10 cellular contexts compared by ENCODE assay signal in genomic region chr6:138289739-138290138, GRCh38.
A peak's percentile ranks its signal among the peaks of the same experiment; 100 is the strongest.
DNase-seq lines count a peak whose midpoint lies in the region; ATAC-seq, FAIRE-seq and TF ChIP-seq lines count a peak whose summit lies in the region.
"Had no signal": no experiment of that assay in that cellular context is flagged by ENCODE, and none has a peak within 500 bp of the region (broad histone marks: within the 10 kb centered on the region; RNA-seq: fewer than 3 reads in every experiment).

No MANE protein-coding gene starts in this region.

- no peak overlapping the region for H3K27ac Mint-ChIP-seq in Caco-2 (ENCODE audit: unreplicated experiment)

- no peaks in the 10 kb centered on the region for H3K36me3 ChIP-seq in Caco-2 (ENCODE audit: control insufficient read depth, insufficient read depth, low read length)

- no TSS peak for BruUV-seq in Caco-2 (replicated peaks; lab: Mats Ljungman, UMichigan)

- FAIRE-seq in GM12891 (lab: Jason Lieb, UNC) = no peak

- no peak for TF ChIP-seq POLR2A in GM12891 (IDR thresholded peaks at IDR 0.05; ENCODE audit: low read depth, low read length)

- H3K4me3 ChIP-seq in Caco-2 (ENCODE audit: low read depth, low read length) = no peak overlapping the region

- DNase-seq in Caco-2 = peak; percentile 46 to 65
- DNase-seq in OCI-M1 (lab: John Stamatoyannopoulos, UW) = peak; percentile 27
- peak; percentile 3 for DNase-seq in kidney glomerular epithelial cell (lab: John Stamatoyannopoulos, UW)
- DNase-seq in MV-4-11 (lab: John Stamatoyannopoulos, UW) = no peak
- DNase-seq in GM12891 (ENCODE audit: insufficient read length, low spot score) = no peak
- DNase-seq in Kasumi-1 (lab: John Stamatoyannopoulos, UW) = no peak
- DNase-seq: activated effector memory CD4-positive, alpha-beta T cell treated with anti-CD3 and anti-CD28 coated beads, Interleukin-2, amount 50 U/mL, for 16 hours; stimulated activated CD4-positive, alpha-beta T cell treated with anti-CD3 and anti-CD28 coated beads, Interleukin-4, amount 100 ng/mL, for 4 hours had no signal

- ATAC-seq in GM19025 (IDR thresholded peaks at IDR 0.05; ENCODE audit: low read depth, unreplicated experiment) = peak; percentile 44
- no peak for ATAC-seq in GM18498 (IDR thresholded peaks at IDR 0.05; ENCODE audit: unreplicated experiment)

- H3K4me1 Mint-ChIP-seq in Caco-2 (ENCODE audit: low read depth, unreplicated experiment) = no peaks in the 10 kb centered on the region

- intact Hi-C loops in Caco-2 (cut with micrococcal nuclease; ENCODE audit: unreplicated experiment) = loop anchor here (1.0 to 5.0 kb wide), 3 partner anchors 115 to 303 kb away; partner anchors contain the start of gene HEBP2

- H3K9me3 ChIP-seq in Caco-2 = no peaks in the 10 kb centered on the region

- POLR2A ChIA-PET in Caco-2 (lab: Charles Lee) = no interaction called here

- H3K27me3 ChIP-seq in Caco-2 (replicated peaks; ENCODE audit: control insufficient read depth, insufficient read depth, low read length) = no peaks in the 10 kb centered on the region

- H3K9me3 Mint-ChIP-seq in Caco-2 (ENCODE audit: unreplicated experiment) = no peaks in the 10 kb centered on the region

- H3K36me3 Mint-ChIP-seq in Caco-2 (ENCODE audit: insufficient read depth, unreplicated experiment) = peaks cover 5% of the 10 kb centered on the region

- CTCF ChIA-PET in Caco-2 (lab: Charles Lee) = interaction anchor here (1.3 kb wide), 1 partner anchor 108 kb away, joined by 3 read pairs; no protein-coding TSS in a partner anchor

- H3K27me3 Mint-ChIP-seq in Caco-2 (ENCODE audit: insufficient read depth, unreplicated experiment) = no peaks in the 10 kb centered on the region

- TF ChIP-seq CTCF in Caco-2 (IDR thresholded peaks at IDR 0.05; ENCODE audit: insufficient read depth in 1 of 2, low read depth in 1 of 2, low read length in 1 of 2, severe bottlenecking in 1 of 2, unreplicated experiment in 1 of 2) = peak; percentile 38 to 67

- no peaks in the 10 kb centered on the region for H3K4me1 ChIP-seq in Caco-2

- no peak overlapping the region for H3K4me3 Mint-ChIP-seq in Caco-2 (ENCODE audit: unreplicated experiment)

TF ChIP-seq in GM12891, 5 proteins besides CTCF, POLR2A, EP300 and RAD21:
- TF ChIP-seq POLR2AphosphoS5 (IDR thresholded peaks at IDR 0.05; ENCODE audit: low read depth, low read length) (no peak), POU2F2 (IDR thresholded peaks at IDR 0.05; ENCODE audit: low read depth, low read length) (no peak), TAF1 (IDR thresholded peaks at IDR 0.05; ENCODE audit: low read depth, low read length) (no peak), PAX5 (IDR thresholded peaks at IDR 0.05; ENCODE audit: insufficient read depth, low read length, severe bottlenecking) (no peak), SPI1 (IDR thresholded peaks at IDR 0.05; ENCODE audit: low read depth, low read length) (no peak)
TF ChIP-seq in GM12891: peak in this region for 0.

Comparison
In these comparisons a context has a peak if more than half of its experiments do, and no peak if none do; other contexts are left out.
1. DNase-seq: peak in Caco-2 (2 of 2), OCI-M1 (single experiment) and kidney glomerular epithelial cell (single experiment); none in MV-4-11 (single experiment), GM12891 (single experiment) and Kasumi-1 (0 of 2).